Comparison of ENCODE assay signal across 8 cellular contexts in genomic region chr19:6086081-6086858, GRCh38. TPM values are rescaled to one million over a fixed set of nuclear protein-coding genes. Genes with fewer than 3 reads are reported as not detected.
DNase-seq lines count a peak whose midpoint lies in the region; ATAC-seq and TF ChIP-seq lines count a peak whose summit lies in the region.

No MANE protein-coding gene starts in this region.

- peaks cover 20% of the 10 kb centered on the region for H3K4me1 Mint-ChIP-seq in MCF 10A (ENCODE audit: insufficient read depth, unreplicated experiment)
- H3K4me1 Mint-ChIP-seq in activated naive CD8-positive, alpha-beta T cell treated with anti-CD3 and anti-CD28 coated beads for 36 hours: peaks cover 22% of the 10 kb centered on the region

- WGBS in upper lobe of left lung, 2 donors: 71 to 84% methylated on average over 12 of the region's 12 CpGs

- H3K4me1 ChIP-seq in breast epithelium (peaks cover 0 to 7% of the 10 kb centered on the region in 2 donors), left lung (peaks cover 21 to 40% of the 10 kb centered on the region in 2 donors), upper lobe of left lung (peaks cover 16 to 30% (median 27%) of the 10 kb centered on the region in 4 donors)

- CTCF ChIA-PET in MCF 10A (lab: Yijun Ruan, JAX): no interaction called here

- intact Hi-C loops in MCF 10A (cut with micrococcal nuclease) (no loop called here), breast epithelium (cut with DNase I; ENCODE audit: low total_unique reads) (no loop called here), left lung (cut with DNase I) (no loop called here)

- POLR2A ChIA-PET in MCF 10A (lab: Yijun Ruan, JAX): interaction anchor here (0.7 to 6.0 kb wide), 9 partner anchors 9 to 39 kb away, joined by 3 to 51 read pairs (median 3); no protein-coding TSS in a partner anchor

- H3K9me3 ChIP-seq in breast epithelium: no peaks in the 10 kb centered on the region
- no peaks in the 10 kb centered on the region for H3K9me3 ChIP-seq in left lung
- H3K9me3 ChIP-seq in upper lobe of left lung: no peaks in the 10 kb centered on the region

- DNase-seq in MCF 10A (ENCODE audit: unreplicated experiment): peak; percentile 74
- DNase-seq in breast epithelium (ENCODE audit: low spot score in 2 of 2): no peak
- DNase-seq in activated naive CD8-positive, alpha-beta T cell treated with anti-CD3 and anti-CD28 coated beads for 36 hours: no peak
- no peak for DNase-seq in left lung
- DNase-seq in upper lobe of left lung: no peak
- no peak for DNase-seq in Ammon's horn (ENCODE audit: low spot score)
- DNase-seq in stimulated activated naive CD4-positive, alpha-beta T cell treated with Interleukin-2 at 50 U/mL for 16 hours (lab: John Stamatoyannopoulos, UW): no peak

- no peaks in the 10 kb centered on the region for H3K27me3 Mint-ChIP-seq in MCF 10A (ENCODE audit: insufficient read depth, unreplicated experiment)
- no peaks in the 10 kb centered on the region for H3K27me3 Mint-ChIP-seq in activated naive CD8-positive, alpha-beta T cell treated with anti-CD3 and anti-CD28 coated beads for 36 hours

- no TSS peak for BruUV-seq in MCF 10A (replicated peaks; lab: Mats Ljungman, UMichigan)

- no peak overlapping the region for H3K4me3 Mint-ChIP-seq in MCF 10A (ENCODE audit: unreplicated experiment)
- peak overlapping the region; percentile 55 for H3K4me3 Mint-ChIP-seq in activated naive CD8-positive, alpha-beta T cell treated with anti-CD3 and anti-CD28 coated beads for 36 hours

- no peak overlapping the region for H3K27ac Mint-ChIP-seq in MCF 10A (ENCODE audit: low read depth, unreplicated experiment)
- H3K27ac Mint-ChIP-seq in activated naive CD8-positive, alpha-beta T cell treated with anti-CD3 and anti-CD28 coated beads for 36 hours: peak overlapping the region; percentile 53

- ATAC-seq in left lung (no peak), upper lobe of left lung (ENCODE audit: low FRiP score in 2 of 2) (no peak), GM21737 (IDR thresholded peaks at IDR 0.05; ENCODE audit: unreplicated experiment) (no peak)

- no peak for TF ChIP-seq EP300 in upper lobe of left lung (IDR thresholded peaks at IDR 0.05)

- TF ChIP-seq POLR2A in breast epithelium (IDR thresholded peaks at IDR 0.05) (no peak), upper lobe of left lung (IDR thresholded peaks at IDR 0.05) (no peak)

- no peaks in the 10 kb centered on the region for H3K36me3 ChIP-seq in breast epithelium
- no peaks in the 10 kb centered on the region for H3K36me3 ChIP-seq in left lung
- no peaks in the 10 kb centered on the region for H3K36me3 ChIP-seq in upper lobe of left lung

- H3K9me3 Mint-ChIP-seq in MCF 10A (ENCODE audit: unreplicated experiment): no peaks in the 10 kb centered on the region
- H3K9me3 Mint-ChIP-seq in activated naive CD8-positive, alpha-beta T cell treated with anti-CD3 and anti-CD28 coated beads for 36 hours: peaks cover 1% of the 10 kb centered on the region

- H3K36me3 Mint-ChIP-seq in MCF 10A (ENCODE audit: insufficient read depth, unreplicated experiment): peaks cover 4% of the 10 kb centered on the region
- H3K36me3 Mint-ChIP-seq in activated naive CD8-positive, alpha-beta T cell treated with anti-CD3 and anti-CD28 coated beads for 36 hours: no peaks in the 10 kb centered on the region

- no peak for TF ChIP-seq CTCF in MCF 10A (IDR thresholded peaks at IDR 0.05; ENCODE audit: unreplicated experiment)
- TF ChIP-seq CTCF in breast epithelium (IDR thresholded peaks at IDR 0.05): no peak
- TF ChIP-seq CTCF in left lung (IDR thresholded peaks at IDR 0.05): no peak
- TF ChIP-seq CTCF in upper lobe of left lung (IDR thresholded peaks at IDR 0.05): no peak

- peak overlapping the region in 1 of 2 donors; percentile 81 for H3K27ac ChIP-seq in breast epithelium
- peak overlapping the region; percentile 84 to 86 for H3K27ac ChIP-seq in left lung
- H3K27ac ChIP-seq in upper lobe of left lung: peak overlapping the region in 3 of 4 donors; percentile 70 to 80 (median 72)

- H3K27me3 ChIP-seq in breast epithelium (no peaks in the 10 kb centered on the region), left lung (no peaks in the 10 kb centered on the region), upper lobe of left lung (no peaks in the 10 kb centered on the region)

- H3K4me3 ChIP-seq in breast epithelium (no peak overlapping the region), left lung (no peak overlapping the region), upper lobe of left lung (no peak overlapping the region)

RNA-seq across cellular contexts. Expression of gene RFX2, which starts 24.0 kb away (rescaled TPM):
- total RNA-seq in MCF 10A (2022) (9.9 and 10.7 TPM in 2 replicates), breast epithelium (10 to 100 TPM in 1 of 3 donors, 1 to 10 TPM in 2; 6.1 to 16.2 (median 9.2) TPM), left lung (10 to 100 TPM; 17.0 to 18.8 TPM), upper lobe of left lung (100 to 1,000 TPM in 1 of 6 donors, 10 to 100 TPM in 5; 14.3 to 111 (median 28.6) TPM)
- 10 to 100 TPM in 1 of 2 experiments, 1 to 10 TPM in 1; 9.5 to 10.3 TPM for total RNA-seq in activated naive CD8-positive, alpha-beta T cell treated with anti-CD3 and anti-CD28 coated beads for 36 hours

RNA-seq across cellular contexts. Expression of gene ACSBG2, which starts 49.2 kb away (rescaled TPM):
- total RNA-seq in MCF 10A (2022) (not detected in 2 replicates), breast epithelium (under 1 TPM in 2 of 3 donors, not detected in 1; 0.16 to 0.33 TPM), left lung (not detected), upper lobe of left lung (not detected)
- total RNA-seq in activated naive CD8-positive, alpha-beta T cell treated with anti-CD3 and anti-CD28 coated beads for 36 hours: not detected
